Comparison of ENCODE assay signal across 8 cellular contexts in the genomic region with DNA sequence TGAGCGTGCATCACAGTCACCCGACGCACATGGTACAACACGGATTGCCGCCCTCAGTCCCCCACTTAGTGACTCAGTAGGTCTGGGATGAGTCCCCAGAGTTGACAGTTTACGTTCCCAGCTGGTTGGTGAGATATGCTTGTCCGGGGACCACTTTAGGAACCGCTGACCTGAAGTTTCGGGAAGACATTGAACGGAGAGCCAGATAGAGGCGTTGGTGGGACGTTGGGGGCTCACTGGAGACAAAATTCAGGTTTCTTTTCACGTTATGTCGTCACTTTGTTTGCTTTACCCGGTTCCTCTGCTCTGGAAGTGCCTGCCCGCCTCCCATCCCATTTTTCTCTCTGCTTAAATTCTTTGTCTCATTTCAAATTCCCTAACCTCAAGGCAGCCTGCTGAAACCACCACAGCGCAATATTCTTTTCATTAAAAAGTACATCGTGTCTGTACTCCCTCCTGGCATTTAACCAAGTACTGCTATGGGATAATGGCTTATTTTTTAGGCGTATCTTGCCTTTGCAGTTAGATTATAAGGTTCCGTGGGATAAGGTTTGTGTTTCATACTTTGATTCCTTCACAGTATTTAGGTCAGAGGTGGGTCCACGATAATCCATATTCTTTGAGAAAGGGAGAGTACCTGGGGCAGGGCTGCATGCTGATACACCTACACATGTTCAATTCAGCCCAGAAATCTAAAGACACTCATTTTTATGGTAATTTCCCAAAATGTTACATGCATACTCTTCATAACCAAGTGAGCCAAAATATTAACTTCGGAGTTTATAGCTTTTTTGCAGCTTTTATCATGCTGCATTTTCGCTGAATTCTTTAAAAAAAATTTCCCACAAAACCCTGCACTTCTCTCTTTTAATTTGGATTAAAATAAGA. TPM values are rescaled to one million over a fixed set of nuclear protein-coding genes. Genes with fewer than 3 reads are reported as not detected.
DNase-seq lines count a peak whose midpoint lies in the region; ATAC-seq and TF ChIP-seq lines count a peak whose summit lies in the region.

No MANE protein-coding gene starts in this region.

- TF ChIP-seq CTCF in RWPE2 (IDR thresholded peaks at IDR 0.05; ENCODE audit: poor library complexity, severe bottlenecking) (no peak), esophagus squamous epithelium (IDR thresholded peaks at IDR 0.05) (no peak)

- ATAC-seq in RWPE2 (ENCODE audit: low read depth): no peak
- ATAC-seq in HG03439 (IDR thresholded peaks at IDR 0.05; ENCODE audit: unreplicated experiment): no peak
- no peak for ATAC-seq in GM19467 (IDR thresholded peaks at IDR 0.05; ENCODE audit: unreplicated experiment)
- no peak for ATAC-seq in GM18868 (IDR thresholded peaks at IDR 0.05; ENCODE audit: unreplicated experiment)

- H2AFZ ChIP-seq in GM23248: peak overlapping the region; percentile 91

- DNase-seq in GM23248: peak; percentile 59
- DNase-seq in RWPE2 (ENCODE audit: low spot score): no peak
- DNase-seq in esophagus squamous epithelium (lab: John Stamatoyannopoulos, UW): no peak
- peak; percentile 84 for DNase-seq in posterior vena cava (ENCODE audit: low spot score)
- DNase-seq in activated effector memory CD4-positive, alpha-beta T cell treated with Interleukin-2 at 50 U/mL for 16 hours: no peak

- WGBS in GM23248 (ENCODE audit: low coverage in 1 of 2, low lambda C conversion rate in 2 of 2, missing lambda C conversion rate in 2 of 2), 2 experiments: 5 to 6% methylated on average over 23 of the region's 23 CpGs
- 10 to 13% methylated on average over 17 to 18 of the region's 23 CpGs for whole genome bisulfite sequencing in esophagus squamous epithelium, 2 donors

- 0 out of 2 replicates have a peak, but pooled peaks cover 5% of the 10 kb centered on the region for H3K79me2 ChIP-seq in GM23248 (ENCODE audit: insufficient read depth)

- H3K9me2 ChIP-seq in GM23248 (ENCODE audit: insufficient read depth): no peaks in the 10 kb centered on the region

- intact Hi-C loops in esophagus squamous epithelium (cut with DNase I) (no loop called here), posterior vena cava (cut with DNase I) (no loop called here)

- H3K4me3 ChIP-seq in GM23248 (peak overlapping the region; percentile 81), RWPE2 (ENCODE audit: severe bottlenecking) (peak overlapping the region; percentile 50), esophagus squamous epithelium (peak overlapping the region; percentile 74 to 90 (median 88))

- peak overlapping the region; percentile 89 for H3K9ac ChIP-seq in GM23248

- 0 out of 2 replicates have a peak, but pooled peaks cover 13% of the 10 kb centered on the region for H3K4me1 ChIP-seq in GM23248 (ENCODE audit: insufficient read depth)
- H3K4me1 ChIP-seq in RWPE2 (ENCODE audit: insufficient read depth, poor library complexity, severe bottlenecking): peaks cover 23% of the 10 kb centered on the region
- H3K4me1 ChIP-seq in esophagus squamous epithelium: peaks cover 15 to 47% (median 20%) of the 10 kb centered on the region in 3 donors

- in situ Hi-C loops in GM23248 (cut with MboI): no loop called here

- H3K27me3 ChIP-seq in GM23248 (replicated peaks; ENCODE audit: insufficient read depth) (no peaks in the 10 kb centered on the region), RWPE2 (ENCODE audit: insufficient read depth, poor library complexity, severe bottlenecking) (no peaks in the 10 kb centered on the region), esophagus squamous epithelium (no peaks in the 10 kb centered on the region)

- no peak for TF ChIP-seq POLR2A in esophagus squamous epithelium (IDR thresholded peaks at IDR 0.05)

- H3K36me3 ChIP-seq in GM23248 (ENCODE audit: low read depth): peaks cover 11% of the 10 kb centered on the region
- H3K36me3 ChIP-seq in RWPE2 (ENCODE audit: low read depth): peaks cover 4% of the 10 kb centered on the region
- H3K36me3 ChIP-seq in esophagus squamous epithelium: peaks cover 1 to 11% (median 4%) of the 10 kb centered on the region in 3 donors

- H4K20me1 ChIP-seq in GM23248 (ENCODE audit: insufficient read depth): no peaks in the 10 kb centered on the region

- H3K27ac ChIP-seq in GM23248: peak overlapping the region; percentile 87
- H3K27ac ChIP-seq in RWPE2 (ENCODE audit: poor library complexity, severe bottlenecking): peak overlapping the region; percentile 64
- peak overlapping the region; percentile 80 to 89 (median 84) for H3K27ac ChIP-seq in esophagus squamous epithelium

- H3F3A ChIP-seq in GM23248 (ENCODE audit: insufficient read depth): peaks cover 45% of the 10 kb centered on the region

- H3K9me3 ChIP-seq in GM23248 (ENCODE audit: low read depth) (no peaks in the 10 kb centered on the region), RWPE2 (ENCODE audit: severe bottlenecking) (no peaks in the 10 kb centered on the region), esophagus squamous epithelium (no peaks in the 10 kb centered on the region)

- peak overlapping the region; percentile 90 for H3K4me2 ChIP-seq in GM23248 (ENCODE audit: unreplicated experiment)

RNA-seq across cellular contexts. Expression of a gene that starts 0.9 kb away (rescaled TPM):
- total RNA-seq in GM23248 (2014; rRNA removed; shearing (Covaris generic)): 3.1 and 3.4 TPM in 2 replicates
- polyA plus RNA-seq in GM23248 (2016; fragmentation: Nextera tagmentation; extraction: Ambion mirVana): 5.8 and 6.2 TPM in 2 replicates
- total RNA-seq in esophagus squamous epithelium: 1 to 10 TPM; 3.5 to 5.2 (median 4.4) TPM
- 1 to 10 TPM; 6.5 to 7.3 TPM for total RNA-seq in posterior vena cava

RNA-seq across cellular contexts. Expression of a gene that starts 10.9 kb away (rescaled TPM):
- total RNA-seq in GM23248 (2014; rRNA removed; shearing (Covaris generic)): 405 and 468 TPM in 2 replicates
- polyA plus RNA-seq in GM23248 (2016; fragmentation: Nextera tagmentation; extraction: Ambion mirVana): 765 and 803 TPM in 2 replicates
- 100 to 1,000 TPM; 495 to 880 (median 705) TPM for total RNA-seq in esophagus squamous epithelium
- 100 to 1,000 TPM; 655 to 664 TPM for total RNA-seq in posterior vena cava

Comparison
In these comparisons a context has a peak if more than half of its experiments do, and no peak if none do; other contexts are left out.
1. DNase-seq: peak in GM23248 (single experiment) and posterior vena cava (single experiment); none in RWPE2 (single experiment), esophagus squamous epithelium (single experiment) and activated effector memory CD4-positive, alpha-beta T cell treated with Interleukin-2 at 50 U/mL for 16 hours (single experiment).
2. Peak in every context shown above with its lines, with median percentiles within 50 percentile points of each other: H3K27ac ChIP-seq and H3K4me3 ChIP-seq.